Comparison of ENCODE assay signal across 19 cellular contexts in the genomic region with DNA sequence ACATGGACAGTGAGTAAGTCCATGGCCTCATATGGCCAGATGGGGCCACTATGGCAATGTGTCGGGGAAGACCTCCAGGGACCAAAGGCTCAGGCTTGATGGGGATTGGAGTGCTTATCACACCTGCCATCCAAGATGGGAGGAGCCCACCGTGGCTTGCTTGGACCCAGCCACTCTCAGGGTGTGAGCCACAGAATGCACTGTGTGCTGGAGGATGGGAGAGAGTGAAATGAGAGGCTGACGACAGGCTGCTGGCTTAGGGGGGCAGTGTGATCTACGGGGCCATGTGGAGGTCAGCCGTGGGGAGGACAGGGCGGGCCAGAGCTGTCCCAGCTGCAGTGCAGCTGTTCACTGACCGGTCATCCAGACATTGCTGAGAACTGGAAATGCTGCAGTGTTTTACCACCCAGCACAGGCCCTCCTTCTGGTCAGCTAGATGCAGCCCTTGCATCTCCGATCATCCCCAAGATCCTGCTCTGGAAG.
A peak's percentile ranks its signal among the peaks of the same experiment; 100 is the strongest.
DNase-seq lines count a peak whose midpoint lies in the region; ATAC-seq and TF ChIP-seq lines count a peak whose summit lies in the region.
"Had no signal": no experiment of that assay in that cellular context is flagged by ENCODE, and none has a peak within 500 bp of the region (broad histone marks: within the 10 kb centered on the region; RNA-seq: fewer than 3 reads in every experiment).

No MANE protein-coding gene starts in this region.

- H3K27me3 Mint-ChIP-seq in activated T-cell treated with anti-CD3 and anti-CD28 coated beads, Interleukin-2, amount 50 U/mL, for 24 hours, result no peaks in the 10 kb centered on the region
- peaks cover 3% of the 10 kb centered on the region for H3K27me3 Mint-ChIP-seq in activated T-cell treated with anti-CD3 and anti-CD28 coated beads, Interleukin-2, amount 50 U/mL, for 4 hours (ENCODE audit: low read depth)

- ATAC-seq in activated T-cell treated with anti-CD3 and anti-CD28 coated beads, Interleukin-2, amount 50 U/mL, for 4 hours, result no peak
- ATAC-seq in left cardiac atrium, result peak; percentile 92 to 94
- peak; percentile 74 to 79 for ATAC-seq in upper lobe of left lung (ENCODE audit: low FRiP score in 2 of 2)

- intact Hi-C loops in left cardiac atrium (cut with DNase I), result loop anchor here in 1 of 2 donors (10.0 kb wide), 1 partner anchor 187 kb away; no protein-coding TSS in a partner anchor

- no peak for TF ChIP-seq CTCF in upper lobe of left lung (IDR thresholded peaks at IDR 0.05)

- H3K27me3 ChIP-seq in upper lobe of left lung, result no peaks in the 10 kb centered on the region
- H3K27me3 ChIP-seq: ascending aorta, ovary, vagina had no signal

- H3K4me3 ChIP-seq in upper lobe of left lung, result no peak overlapping the region
- H3K4me3 ChIP-seq: ascending aorta, hepatocyte, ovary, vagina had no signal

- no peaks in the 10 kb centered on the region for H3K4me1 Mint-ChIP-seq in activated T-cell treated with anti-CD3 and anti-CD28 coated beads, Interleukin-2, amount 50 U/mL, for 24 hours (ENCODE audit: low read depth)
- H3K4me1 Mint-ChIP-seq in activated T-cell treated with anti-CD3 and anti-CD28 coated beads, Interleukin-2, amount 50 U/mL, for 4 hours (ENCODE audit: low read depth), result no peaks in the 10 kb centered on the region

- no peak overlapping the region for H3K27ac ChIP-seq in upper lobe of left lung
- H3K27ac ChIP-seq: ascending aorta, hepatocyte, ovary, RWPE1 had no signal

- peak; percentile 15 for DNase-seq in activated T-cell treated with anti-CD3 and anti-CD28 coated beads, Interleukin-2, amount 50 U/mL, for 24 hours
- DNase-seq in activated T-cell treated with anti-CD3 and anti-CD28 coated beads, Interleukin-2, amount 50 U/mL, for 4 hours, result no peak
- DNase-seq in left cardiac atrium (peak; percentile 65), mucosa of gallbladder (ENCODE audit: low spot score) (peak; percentile 22), upper lobe of left lung (peak; percentile 30 to 85), SIG-M5 (lab: John Stamatoyannopoulos, UW) (no peak), SK-N-DZ (ENCODE audit: low spot score) (no peak)
- no peak for DNase-seq in activated naive CD4-positive, alpha-beta T cell treated with anti-CD3 and anti-CD28 coated beads, Interleukin-2, amount 50 U/mL, for 16 hours
- DNase-seq: activated CD4-positive, alpha-beta T cell treated with anti-CD3 and anti-CD28 coated beads for 4 hours; activated naive CD4-positive, alpha-beta T cell treated with anti-CD3 and anti-CD28 coated beads for 36 hours; KG1; NCI-H1930; NCI-H510A; stimulated activated CD4-positive, alpha-beta T cell treated with anti-CD3 and anti-CD28 coated beads, Interleukin-4, amount 100 ng/mL, for 1 hour had no signal

- 68 to 75% methylated on average over 7 to 8 of the region's 8 CpGs for WGBS in upper lobe of left lung, 2 donors

- no peak overlapping the region for H3K27ac Mint-ChIP-seq in activated T-cell treated with anti-CD3 and anti-CD28 coated beads, Interleukin-2, amount 50 U/mL, for 24 hours
- H3K27ac Mint-ChIP-seq: activated naive CD4-positive, alpha-beta T cell treated with anti-CD3 and anti-CD28 coated beads for 36 hours had no signal

- H3K9me3 Mint-ChIP-seq in activated T-cell treated with anti-CD3 and anti-CD28 coated beads, Interleukin-2, amount 50 U/mL, for 24 hours, result no peaks in the 10 kb centered on the region
- no peaks in the 10 kb centered on the region for H3K9me3 Mint-ChIP-seq in activated T-cell treated with anti-CD3 and anti-CD28 coated beads, Interleukin-2, amount 50 U/mL, for 4 hours
- H3K9me3 Mint-ChIP-seq: activated naive CD4-positive, alpha-beta T cell treated with anti-CD3 and anti-CD28 coated beads for 36 hours had no signal

- H3K36me3 Mint-ChIP-seq in activated T-cell treated with anti-CD3 and anti-CD28 coated beads, Interleukin-2, amount 50 U/mL, for 24 hours (ENCODE audit: low read depth), result no peaks in the 10 kb centered on the region
- H3K36me3 Mint-ChIP-seq in activated T-cell treated with anti-CD3 and anti-CD28 coated beads, Interleukin-2, amount 50 U/mL, for 4 hours (ENCODE audit: insufficient read depth), result no peaks in the 10 kb centered on the region

- no peaks in the 10 kb centered on the region for H3K36me3 ChIP-seq in upper lobe of left lung
- H3K36me3 ChIP-seq: ascending aorta, ovary, vagina had no signal

- H3K4me3 Mint-ChIP-seq in activated T-cell treated with anti-CD3 and anti-CD28 coated beads, Interleukin-2, amount 50 U/mL, for 24 hours, result no peak overlapping the region
- no peak overlapping the region for H3K4me3 Mint-ChIP-seq in activated T-cell treated with anti-CD3 and anti-CD28 coated beads, Interleukin-2, amount 50 U/mL, for 4 hours
- H3K4me3 Mint-ChIP-seq: activated naive CD4-positive, alpha-beta T cell treated with anti-CD3 and anti-CD28 coated beads for 36 hours had no signal

- no peak for TF ChIP-seq POLR2A in upper lobe of left lung (IDR thresholded peaks at IDR 0.05)

- H3K9me3 ChIP-seq in upper lobe of left lung, result no peaks in the 10 kb centered on the region
- H3K9me3 ChIP-seq: ascending aorta, ovary, vagina had no signal

- peaks cover 0 to 6% (median 0%) of the 10 kb centered on the region in 4 donors for H3K4me1 ChIP-seq in upper lobe of left lung
- H3K4me1 ChIP-seq: ascending aorta had no signal

- peak in 1 of 4 donors; percentile 35 for TF ChIP-seq EP300 in upper lobe of left lung (IDR thresholded peaks at IDR 0.05)

Comparison
In these comparisons a context has a peak if more than half of its experiments do, and no peak if none do; other contexts are left out.
1. DNase-seq: peak in activated T-cell treated with anti-CD3 and anti-CD28 coated beads, Interleukin-2, amount 50 U/mL, for 24 hours (single experiment), left cardiac atrium (single experiment), mucosa of gallbladder (single experiment) and upper lobe of left lung (2 of 2); none in activated T-cell treated with anti-CD3 and anti-CD28 coated beads, Interleukin-2, amount 50 U/mL, for 4 hours (single experiment), activated naive CD4-positive, alpha-beta T cell treated with anti-CD3 and anti-CD28 coated beads, Interleukin-2, amount 50 U/mL, for 16 hours (single experiment), SIG-M5 (single experiment) and SK-N-DZ (single experiment).
2. ATAC-seq: peak in left cardiac atrium (2 of 2) and upper lobe of left lung (2 of 2); none in activated T-cell treated with anti-CD3 and anti-CD28 coated beads, Interleukin-2, amount 50 U/mL, for 4 hours (0 of 2).